In genomic region chr3:53530205-53530604, GRCh38 we compare ENCODE assay signal across 9 cellular contexts. TPM values are rescaled to one million over a fixed set of nuclear protein-coding genes. Genes with fewer than 3 reads are reported as not detected.
"Had no signal": no experiment of that assay in that cellular context is flagged by ENCODE, and none has a peak within 500 bp of the region (broad histone marks: within the 10 kb centered on the region; RNA-seq: fewer than 3 reads in every experiment).

No MANE protein-coding gene starts in this region.

- H3K27ac ChIP-seq: GM23248, HL-60 had no signal

- H3K4me3 Mint-ChIP-seq: H9 had no signal

- DNase-seq: GM23248, GOT3, H9, HCEC 1CT, IMR-90 had no signal

- H3K27ac Mint-ChIP-seq: H9 had no signal

- H2AFZ ChIP-seq: GM23248 had no signal

- H3K4me3 ChIP-seq: GM23248, K562 had no signal

- FAIRE-seq: H54, K562 had no signal

- H3K9me3 Mint-ChIP-seq: H9 had no signal

- H3K9ac ChIP-seq: GM23248 had no signal

RNA-seq across cellular contexts. Expression of gene CACNA1D, which starts 35.8 kb away (rescaled TPM):
- total RNA-seq: GM23248, HT1080, IMR-90 had no signal
- polyA plus RNA-seq: GM23248, K562 had no signal
